Comparison of ENCODE assay signal across 9 cellular contexts in genomic region chr11:64566042-64566914, GRCh38. TPM values are rescaled to one million over a fixed set of nuclear protein-coding genes. Genes with fewer than 3 reads are reported as not detected.
DNase-seq lines count a peak whose midpoint lies in the region; FAIRE-seq and TF ChIP-seq lines count a peak whose summit lies in the region.
"Had no signal": no experiment of that assay in that cellular context is flagged by ENCODE, and none has a peak within 500 bp of the region (broad histone marks: within the 10 kb centered on the region; RNA-seq: fewer than 3 reads in every experiment).

No MANE protein-coding gene starts in this region.

- H3K36me3 ChIP-seq in brain microvascular endothelial cell (replicated peaks) (no peaks in the 10 kb centered on the region), kidney (ENCODE audit: control insufficient read depth in 1 of 2, insufficient read depth in 2 of 2, low read length in 2 of 2) (peaks cover 0 to 3% of the 10 kb centered on the region in 2 donors)

- in situ Hi-C loops in brain microvascular endothelial cell (cut with HindIII; ENCODE audit: low pct_ligation_motif_present, low sequenced_read_pairs) = no loop called here

- intact Hi-C loops in kidney (cut with DNase I) = no loop called here

- H3K27me3 ChIP-seq in brain microvascular endothelial cell (replicated peaks) = no peaks in the 10 kb centered on the region

- no peak overlapping the region for H3K9ac ChIP-seq in kidney (ENCODE audit: low read length in 2 of 2)

- H3K27ac ChIP-seq in brain microvascular endothelial cell (no peak overlapping the region), kidney (ENCODE audit: low read depth in 2 of 2, low read length in 2 of 2) (no peak overlapping the region)

- no peaks in the 10 kb centered on the region for H3K4me1 ChIP-seq in kidney (ENCODE audit: control insufficient read depth in 1 of 2, insufficient read depth in 1 of 2, low read depth in 1 of 2, low read length in 2 of 2)

- FAIRE-seq in kidney (lab: Jason Lieb, UNC) = no peak

- no peak for TF ChIP-seq CTCF in brain microvascular endothelial cell (IDR thresholded peaks at IDR 0.05; ENCODE audit: low read depth, low read length, missing control alignments)
- TF ChIP-seq CTCF in kidney (IDR thresholded peaks at IDR 0.05; ENCODE audit: borderline replicate concordance, extremely low read depth, insufficient read depth) = no peak

- H3K4me3 ChIP-seq in brain microvascular endothelial cell (ENCODE audit: low read depth, low read length) (no peak overlapping the region), kidney (ENCODE audit: low read length in 2 of 2) (no peak overlapping the region)

- DNase-seq in AG08396 (ENCODE audit: low spot score) (peak; percentile 92), HK-2 (ENCODE audit: unreplicated experiment) (peak; percentile 20), OCI-M1 (lab: John Stamatoyannopoulos, UW) (peak; percentile 82), brain microvascular endothelial cell (peak; percentile 72), kidney (peak; percentile 60), Kasumi-1 (lab: John Stamatoyannopoulos, UW) (no peak)
- peak; percentile 6 to 19 for DNase-seq in stimulated activated CD4-positive, alpha-beta T cell treated with anti-CD3 and anti-CD28 coated beads, Interleukin-4, amount 100 ng/mL, for 48 hours (ENCODE audit: low read depth in 2 of 2)
- DNase-seq in activated CD8-positive, alpha-beta memory T cell treated with anti-CD3 and anti-CD28 coated beads, Interleukin-2, amount 50 U/mL, for 48 hours = no peak

- no peaks in the 10 kb centered on the region for H3K9me3 ChIP-seq in kidney (ENCODE audit: control insufficient read depth in 1 of 2, low read length in 2 of 2)

RNA-seq across cellular contexts. Expression of gene SLC22A11, which starts 10.5 kb away (rescaled TPM):
- total RNA-seq in kidney = 9.4 TPM
- 105 TPM for polyA plus RNA-seq in kidney (ENCODE audit: insufficient read depth, low read depth, low replicate concordance)

RNA-seq across cellular contexts. Expression of gene SLC22A12, which starts 24.7 kb away (rescaled TPM):
- 5.3 TPM for total RNA-seq in kidney
- 85.9 TPM for polyA plus RNA-seq in kidney (ENCODE audit: insufficient read depth, low read depth, low replicate concordance)
- polyA plus RNA-seq: thymus had no signal

Comparison
In these comparisons a context has a peak if more than half of its experiments do, and no peak if none do; other contexts are left out.
1. DNase-seq: peak in AG08396 (single experiment), HK-2 (single experiment), OCI-M1 (single experiment), brain microvascular endothelial cell (single experiment), kidney (single experiment) and stimulated activated CD4-positive, alpha-beta T cell treated with anti-CD3 and anti-CD28 coated beads, Interleukin-4, amount 100 ng/mL, for 48 hours (2 of 2); none in Kasumi-1 (0 of 2) and activated CD8-positive, alpha-beta memory T cell treated with anti-CD3 and anti-CD28 coated beads, Interleukin-2, amount 50 U/mL, for 48 hours (single experiment).